Comparison of ENCODE assay signal across 23 cellular contexts in the genomic region with DNA sequence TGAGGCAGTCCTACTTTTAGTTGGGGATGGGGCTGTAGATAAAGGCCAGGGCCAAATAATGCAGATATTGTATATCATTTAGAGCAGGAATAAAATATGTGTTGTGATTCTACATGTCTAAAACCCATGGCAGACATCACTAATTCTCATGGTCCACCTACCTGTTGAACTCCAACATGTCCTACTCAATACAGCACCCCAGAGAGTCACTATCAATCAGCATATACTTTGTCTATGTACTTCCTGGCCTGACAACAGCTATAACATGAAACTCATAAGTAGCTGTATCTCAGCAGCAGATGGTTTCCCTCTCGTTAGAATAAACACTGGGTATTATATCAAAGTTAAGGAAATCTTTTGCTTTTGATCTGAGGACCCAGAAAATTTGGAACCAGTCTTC. TPM values are rescaled to one million over a fixed set of nuclear protein-coding genes. Genes with fewer than 3 reads are reported as not detected.
"Had no signal": no experiment of that assay in that cellular context is flagged by ENCODE, and none has a peak within 500 bp of the region (broad histone marks: within the 10 kb centered on the region; RNA-seq: fewer than 3 reads in every experiment).

No MANE protein-coding gene starts in this region.

- H3K9me3 ChIP-seq: colonic mucosa, esophagus muscularis mucosa, right atrium auricular region, tibial artery had no signal

- DNase-seq: activated CD4-positive, alpha-beta memory T cell treated with anti-CD3 and anti-CD28 coated beads for 36 hours; activated CD4-positive, alpha-beta T cell treated with anti-CD3 and anti-CD28 coated beads for 1 hour; activated CD8-positive, alpha-beta memory T cell treated with anti-CD3 and anti-CD28 coated beads, Interleukin-2, amount 10 ng/mL, durations not matched to agents 7 days and 5 days; activated naive CD4-positive, alpha-beta T cell treated with anti-CD3 and anti-CD28 coated beads for 36 hours; activated T-cell treated with anti-CD3 and anti-CD28 coated beads, Interleukin-2, amount 50 U/mL, for 1 hour; caudate nucleus; colonic mucosa; hippocampal formation; kidney; nephron progenitor cell; stimulated activated CD4-positive, alpha-beta T cell treated with anti-CD3 and anti-CD28 coated beads, Interleukin-2, amount 100 ng/mL, for 48 hours; T-helper 9 cell; tibial artery had no signal

- H3K4me3 Mint-ChIP-seq: activated CD4-positive, alpha-beta memory T cell treated with anti-CD3 and anti-CD28 coated beads for 36 hours; activated CD8-positive, alpha-beta memory T cell treated with anti-CD3 and anti-CD28 coated beads, Interleukin-2, amount 10 ng/mL, durations not matched to agents 7 days and 5 days; activated naive CD4-positive, alpha-beta T cell treated with anti-CD3 and anti-CD28 coated beads for 36 hours; nephron progenitor cell; stimulated activated memory B cell treated with anti-CD40 and anti-IgM and Interleukin-4, amounts not matched to agents 10 μg/mL and 1 μg/mL and 100 μg/mL, for 72 hours had no signal

- FAIRE-seq: endometrium, kidney had no signal

- H3K27ac ChIP-seq: colonic mucosa, esophagus muscularis mucosa, right atrium auricular region had no signal

- H3K9me3 Mint-ChIP-seq: activated CD4-positive, alpha-beta memory T cell treated with anti-CD3 and anti-CD28 coated beads for 36 hours; activated naive CD4-positive, alpha-beta T cell treated with anti-CD3 and anti-CD28 coated beads for 36 hours; activated T-helper 2 cell treated with anti-CD3 and anti-CD28 coated beads, Interferon-gamma antibody, Interleukin-2, Interleukin-4, amounts not matched to agents 10 μg/mL and 5 μg/mL and 100 μg/mL, durations not matched to agents 14 hours and 24 hours and 36 hours; nephron progenitor cell; stimulated activated memory B cell treated with anti-CD40 and anti-IgM and Interleukin-4, amounts not matched to agents 10 μg/mL and 1 μg/mL and 100 μg/mL, for 72 hours had no signal

- H3K36me3 ChIP-seq: colonic mucosa had no signal

- H3K4me1 ChIP-seq: colonic mucosa had no signal

- H3K4me1 Mint-ChIP-seq: activated CD8-positive, alpha-beta memory T cell treated with anti-CD3 and anti-CD28 coated beads, Interleukin-2, amount 10 ng/mL, durations not matched to agents 7 days and 5 days had no signal

- H3K27ac Mint-ChIP-seq: activated CD4-positive, alpha-beta memory T cell treated with anti-CD3 and anti-CD28 coated beads for 36 hours; activated CD8-positive, alpha-beta memory T cell treated with anti-CD3 and anti-CD28 coated beads, Interleukin-2, amount 10 ng/mL, durations not matched to agents 7 days and 5 days; activated naive CD4-positive, alpha-beta T cell treated with anti-CD3 and anti-CD28 coated beads for 36 hours; activated T-helper 2 cell treated with anti-CD3 and anti-CD28 coated beads, Interferon-gamma antibody, Interleukin-2, Interleukin-4, amounts not matched to agents 10 μg/mL and 5 μg/mL and 100 μg/mL, durations not matched to agents 14 hours and 24 hours and 36 hours; progenitor cell of endocrine pancreas; stimulated activated memory B cell treated with anti-CD40 and anti-IgM and Interleukin-4, amounts not matched to agents 10 μg/mL and 1 μg/mL and 100 μg/mL, for 72 hours had no signal

- H3K27me3 ChIP-seq: colonic mucosa, esophagus muscularis mucosa, right atrium auricular region, tibial artery had no signal

- H3K27me3 Mint-ChIP-seq: activated CD4-positive, alpha-beta memory T cell treated with anti-CD3 and anti-CD28 coated beads for 36 hours; activated CD8-positive, alpha-beta memory T cell treated with anti-CD3 and anti-CD28 coated beads, Interleukin-2, amount 10 ng/mL, durations not matched to agents 7 days and 5 days had no signal

- H3K4me3 ChIP-seq: colonic mucosa, esophagus muscularis mucosa, right atrium auricular region, tibial artery had no signal

- ATAC-seq: activated CD8-positive, alpha-beta memory T cell treated with anti-CD3 and anti-CD28 coated beads, Interleukin-2, amount 10 ng/mL, durations not matched to agents 7 days and 5 days; stimulated activated memory B cell treated with anti-CD40 and anti-IgM and Interleukin-4, amounts not matched to agents 10 μg/mL and 1 μg/mL and 100 μg/mL, for 72 hours had no signal

RNA-seq across cellular contexts. Expression of gene APOBEC4, which starts 33.4 kb away (rescaled TPM):
- total RNA-seq: activated CD4-positive, alpha-beta memory T cell treated with anti-CD3 and anti-CD28 coated beads for 36 hours; activated CD8-positive, alpha-beta memory T cell treated with anti-CD3 and anti-CD28 coated beads, Interleukin-2, amount 10 ng/mL, durations not matched to agents 7 days and 5 days; activated naive CD4-positive, alpha-beta T cell treated with anti-CD3 and anti-CD28 coated beads for 36 hours; activated T-helper 2 cell treated with anti-CD3 and anti-CD28 coated beads, Interferon-gamma antibody, Interleukin-2, Interleukin-4, amounts not matched to agents 10 μg/mL and 5 μg/mL and 100 μg/mL, durations not matched to agents 14 hours and 24 hours and 36 hours; colonic mucosa; esophagus muscularis mucosa; kidney; liver; omental fat pad; progenitor cell of endocrine pancreas; right atrium auricular region; skeletal muscle tissue; subcutaneous adipose tissue had no signal
- polyA plus RNA-seq: liver had no signal
